In the genomic region with DNA sequence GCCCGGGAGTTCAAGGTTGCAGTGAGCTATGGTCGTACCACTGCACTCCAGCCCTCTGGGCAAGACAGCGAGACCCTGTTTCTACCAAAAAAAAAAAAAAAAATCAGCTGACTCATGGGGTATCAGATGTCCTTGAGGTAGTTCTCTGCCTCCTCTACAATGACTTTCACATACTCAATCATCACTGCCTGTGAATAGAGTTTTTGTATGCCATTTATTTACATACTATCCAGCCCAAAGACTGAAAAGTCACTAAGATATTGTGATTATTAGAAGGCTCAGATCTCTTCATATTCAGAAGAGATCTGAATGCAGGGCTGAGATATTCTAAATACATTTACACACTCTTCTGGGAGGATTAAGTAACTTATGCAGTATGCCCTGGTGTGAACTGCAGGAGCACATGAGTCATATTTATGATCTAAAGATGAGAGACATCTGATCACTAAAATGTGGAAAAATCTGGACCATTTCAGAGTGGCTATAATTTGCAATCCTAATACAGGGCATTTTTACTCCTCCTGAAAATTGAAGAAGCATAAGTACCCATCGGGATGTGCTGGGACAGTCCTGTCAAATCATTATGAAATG, we compare ENCODE assay signal across 20 cellular contexts. TPM values are rescaled to one million over a fixed set of nuclear protein-coding genes. Genes with fewer than 3 reads are reported as not detected.
A peak's percentile ranks its signal among the peaks of the same experiment; 100 is the strongest.
DNase-seq lines count a peak whose midpoint lies in the region; ATAC-seq and TF ChIP-seq lines count a peak whose summit lies in the region.
"Had no signal": no experiment of that assay in that cellular context is flagged by ENCODE, and none has a peak within 500 bp of the region (broad histone marks: within the 10 kb centered on the region; RNA-seq: fewer than 3 reads in every experiment).

No MANE protein-coding gene starts in this region.

- H3K4me1 ChIP-seq in ACC112 (ENCODE audit: control insufficient read depth, insufficient read depth, low read length, unreplicated experiment) = peaks cover 87% of the 10 kb centered on the region
- H3K4me1 ChIP-seq: testis had no signal

- peak overlapping the region; percentile 42 for H3K27ac Mint-ChIP-seq in activated T-helper 17 cell treated with anti-CD3 and anti-CD28 coated beads, Interleukin-2, amount 50 U/mL, for 72 hours
- H3K27ac Mint-ChIP-seq: stimulated activated effector memory CD8-positive, alpha-beta T cell treated with anti-CD3 and anti-CD28 coated beads, Interleukin-12 subunit alpha, Interleukin-12 subunit beta, amount 100 ng/mL, for 72 hours had no signal

- peak overlapping the region; percentile 65 for H3K27ac ChIP-seq in ACC112 (ENCODE audit: low read depth, low read length)
- H3K27ac ChIP-seq: lower lobe of right lung, SJSA1, testis had no signal

- no peak for ATAC-seq in activated T-helper 17 cell treated with anti-CD3 and anti-CD28 coated beads, Interleukin-2, amount 50 U/mL, for 72 hours (replicated peaks)
- no peak for ATAC-seq in GM18511 (IDR thresholded peaks at IDR 0.05; ENCODE audit: unreplicated experiment)
- ATAC-seq: esophagus mucosa; lower lobe of right lung; stimulated activated effector memory CD8-positive, alpha-beta T cell treated with anti-CD3 and anti-CD28 coated beads, Interleukin-12 subunit alpha, Interleukin-12 subunit beta, amount 100 ng/mL, for 72 hours had no signal

- no peak overlapping the region for H3K4me3 Mint-ChIP-seq in activated T-helper 17 cell treated with anti-CD3 and anti-CD28 coated beads, Interleukin-2, amount 50 U/mL, for 72 hours
- H3K4me3 Mint-ChIP-seq: central memory CD8-positive, alpha-beta T cell; stimulated activated effector memory CD8-positive, alpha-beta T cell treated with anti-CD3 and anti-CD28 coated beads, Interleukin-12 subunit alpha, Interleukin-12 subunit beta, amount 100 ng/mL, for 72 hours had no signal

- H3K79me2 ChIP-seq in ACC112 (ENCODE audit: control insufficient read depth, insufficient read depth, low read length, unreplicated experiment) = peaks cover 97% of the 10 kb centered on the region

- no peaks in the 10 kb centered on the region for H3K27me3 Mint-ChIP-seq in activated T-helper 17 cell treated with anti-CD3 and anti-CD28 coated beads, Interleukin-2, amount 50 U/mL, for 72 hours
- H3K27me3 Mint-ChIP-seq: central memory CD8-positive, alpha-beta T cell had no signal

- peaks cover 47% of the 10 kb centered on the region for H3K4me1 Mint-ChIP-seq in activated T-helper 17 cell treated with anti-CD3 and anti-CD28 coated beads, Interleukin-2, amount 50 U/mL, for 72 hours
- H3K4me1 Mint-ChIP-seq: central memory CD8-positive, alpha-beta T cell had no signal

- H3K4me3 ChIP-seq in ACC112 (ENCODE audit: low read depth, low read length) (no peak overlapping the region), fibroblast of villous mesenchyme (ENCODE audit: low read depth, low read length) (no peak overlapping the region)
- H3K4me3 ChIP-seq: adrenal gland, lower lobe of right lung, SJSA1, testis had no signal

- peaks cover 45% of the 10 kb centered on the region for H3K36me3 ChIP-seq in ACC112 (ENCODE audit: insufficient read depth, low read length)

- peak; percentile 24 for DNase-seq in GM03348 (ENCODE audit: low spot score)
- peak; percentile 59 for DNase-seq in fibroblast of villous mesenchyme (ENCODE audit: low read depth)
- no peak for DNase-seq in NCI-H82 (lab: John Stamatoyannopoulos, UW)
- no peak for DNase-seq in hippocampal formation (lab: John Stamatoyannopoulos, UW)
- DNase-seq: activated CD4-positive, CD25-positive, alpha-beta regulatory T cell; activated CD8-positive, alpha-beta memory T cell treated with anti-CD3 and anti-CD28 coated beads for 24 hours; adrenal gland; islet precursor cell; lower lobe of right lung; NCI-H1436 treated with DMSO at 0.1 percent for 48 hours; NCI-H2171 treated with DMSO at 0.1 percent for 48 hours; retina; testis had no signal

- H3K36me3 Mint-ChIP-seq in activated T-helper 17 cell treated with anti-CD3 and anti-CD28 coated beads, Interleukin-2, amount 50 U/mL, for 72 hours (ENCODE audit: low read depth) = peaks cover 33% of the 10 kb centered on the region

- no peak overlapping the region for H2AFZ ChIP-seq in ACC112 (ENCODE audit: low read length, unreplicated experiment)

- peaks cover 3% of the 10 kb centered on the region for H3K9me3 Mint-ChIP-seq in activated T-helper 17 cell treated with anti-CD3 and anti-CD28 coated beads, Interleukin-2, amount 50 U/mL, for 72 hours
- H3K9me3 Mint-ChIP-seq: central memory CD8-positive, alpha-beta T cell; stimulated activated effector memory CD8-positive, alpha-beta T cell treated with anti-CD3 and anti-CD28 coated beads, Interleukin-12 subunit alpha, Interleukin-12 subunit beta, amount 100 ng/mL, for 72 hours had no signal

- no peak for TF ChIP-seq CTCF in fibroblast of villous mesenchyme (IDR thresholded peaks at IDR 0.05; ENCODE audit: insufficient read depth, low read depth, low read length)

- no peaks in the 10 kb centered on the region for H3K27me3 ChIP-seq in ACC112 (ENCODE audit: insufficient read depth, low read length)
- H3K27me3 ChIP-seq: adrenal gland, SJSA1, testis had no signal

RNA-seq across cellular contexts. Expression of a gene that starts 38.9 kb away (rescaled TPM):
- 10 to 100 TPM; 32.8 to 40.6 TPM for total RNA-seq in activated T-helper 17 cell treated with anti-CD3 and anti-CD28 coated beads, Interleukin-2, amount 50 U/mL, for 72 hours
- total RNA-seq in fibroblast of villous mesenchyme = 26.4 and 28.1 TPM in 2 replicates

Comparison
In these comparisons a context has a peak if more than half of its experiments do, and no peak if none do; other contexts are left out.
1. DNase-seq: peak in GM03348 (single experiment) and fibroblast of villous mesenchyme (single experiment); none in NCI-H82 (single experiment) and hippocampal formation (0 of 2).